In the genomic region with DNA sequence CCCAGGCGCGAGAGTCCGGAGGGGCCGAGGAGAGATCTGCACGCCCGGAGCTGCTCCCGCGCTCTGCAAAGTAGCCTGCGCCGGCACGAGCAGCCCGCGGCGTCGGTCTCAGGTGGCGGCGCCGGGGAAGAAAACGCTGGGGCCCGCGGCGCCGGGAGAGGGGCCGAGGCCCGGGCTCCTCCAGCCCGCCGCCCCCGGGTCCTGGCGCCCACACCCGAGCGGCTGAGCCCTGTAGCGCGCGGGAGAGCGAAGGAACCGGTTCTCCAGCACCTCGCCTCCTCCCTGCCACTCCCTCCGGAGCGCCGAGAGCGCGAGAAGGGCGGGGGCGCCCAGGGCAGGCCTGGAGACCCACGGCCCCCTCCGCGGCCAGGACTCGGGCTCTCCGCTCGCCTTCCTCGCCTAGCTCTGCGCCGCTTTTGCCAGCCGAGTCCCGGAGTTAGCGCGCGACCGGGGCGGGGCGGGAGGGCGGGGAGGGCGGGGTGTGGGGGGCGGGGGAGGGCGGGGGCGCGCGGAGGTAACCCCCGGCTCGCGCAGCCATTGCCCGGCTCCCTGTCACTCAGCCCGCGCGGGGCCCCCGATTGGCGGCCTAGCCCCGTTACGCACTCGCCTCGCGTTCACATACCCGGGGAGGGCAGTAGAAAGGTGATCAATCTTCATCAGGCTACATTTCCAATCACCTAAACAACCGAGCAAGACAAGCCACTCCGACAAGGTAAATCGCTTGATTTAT, we compare ENCODE assay signal across 1 cellular context.
A peak's percentile ranks its signal among the peaks of the same experiment; 100 is the strongest.
TF ChIP-seq lines count a peak whose summit lies in the region.

A gene (plus strand): TSS at position 645 of the 730 bp plus-strand sequence. CDS start 2,161 bp downstream, outside the sequence.

TF ChIP-seq in HepG2, 621 proteins besides CTCF, POLR2A, EP300 and RAD21 (continued from another document and continues in another):
- TF ChIP-seq, protein P1, sequence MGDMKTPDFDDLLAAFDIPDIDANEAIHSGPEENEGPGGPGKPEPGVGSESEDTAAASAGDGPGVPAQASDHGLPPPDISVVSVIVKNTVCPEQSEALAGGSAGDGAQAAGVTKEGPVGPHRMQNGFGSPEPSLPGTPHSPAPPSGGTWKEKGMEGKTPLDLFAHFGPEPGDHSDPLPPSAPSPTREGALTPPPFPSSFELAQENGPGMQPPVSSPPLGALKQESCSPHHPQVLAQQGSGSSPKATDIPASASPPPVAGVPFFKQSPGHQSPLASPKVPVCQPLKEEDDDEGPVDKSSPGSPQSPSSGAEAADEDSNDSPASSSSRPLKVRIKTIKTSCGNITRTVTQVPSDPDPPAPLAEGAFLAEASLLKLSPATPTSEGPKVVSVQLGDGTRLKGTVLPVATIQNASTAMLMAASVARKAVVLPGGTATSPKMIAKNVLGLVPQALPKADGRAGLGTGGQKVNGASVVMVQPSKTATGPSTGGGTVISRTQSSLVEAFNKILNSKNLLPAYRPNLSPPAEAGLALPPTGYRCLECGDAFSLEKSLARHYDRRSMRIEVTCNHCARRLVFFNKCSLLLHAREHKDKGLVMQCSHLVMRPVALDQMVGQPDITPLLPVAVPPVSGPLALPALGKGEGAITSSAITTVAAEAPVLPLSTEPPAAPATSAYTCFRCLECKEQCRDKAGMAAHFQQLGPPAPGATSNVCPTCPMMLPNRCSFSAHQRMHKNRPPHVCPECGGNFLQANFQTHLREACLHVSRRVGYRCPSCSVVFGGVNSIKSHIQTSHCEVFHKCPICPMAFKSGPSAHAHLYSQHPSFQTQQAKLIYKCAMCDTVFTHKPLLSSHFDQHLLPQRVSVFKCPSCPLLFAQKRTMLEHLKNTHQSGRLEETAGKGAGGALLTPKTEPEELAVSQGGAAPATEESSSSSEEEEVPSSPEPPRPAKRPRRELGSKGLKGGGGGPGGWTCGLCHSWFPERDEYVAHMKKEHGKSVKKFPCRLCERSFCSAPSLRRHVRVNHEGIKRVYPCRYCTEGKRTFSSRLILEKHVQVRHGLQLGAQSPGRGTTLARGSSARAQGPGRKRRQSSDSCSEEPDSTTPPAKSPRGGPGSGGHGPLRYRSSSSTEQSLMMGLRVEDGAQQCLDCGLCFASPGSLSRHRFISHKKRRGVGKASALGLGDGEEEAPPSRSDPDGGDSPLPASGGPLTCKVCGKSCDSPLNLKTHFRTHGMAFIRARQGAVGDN (CRISPR knock-in tag; IDR thresholded peaks at IDR 0.05), result peak; percentile 81
- TF ChIP-seq, protein P2, sequence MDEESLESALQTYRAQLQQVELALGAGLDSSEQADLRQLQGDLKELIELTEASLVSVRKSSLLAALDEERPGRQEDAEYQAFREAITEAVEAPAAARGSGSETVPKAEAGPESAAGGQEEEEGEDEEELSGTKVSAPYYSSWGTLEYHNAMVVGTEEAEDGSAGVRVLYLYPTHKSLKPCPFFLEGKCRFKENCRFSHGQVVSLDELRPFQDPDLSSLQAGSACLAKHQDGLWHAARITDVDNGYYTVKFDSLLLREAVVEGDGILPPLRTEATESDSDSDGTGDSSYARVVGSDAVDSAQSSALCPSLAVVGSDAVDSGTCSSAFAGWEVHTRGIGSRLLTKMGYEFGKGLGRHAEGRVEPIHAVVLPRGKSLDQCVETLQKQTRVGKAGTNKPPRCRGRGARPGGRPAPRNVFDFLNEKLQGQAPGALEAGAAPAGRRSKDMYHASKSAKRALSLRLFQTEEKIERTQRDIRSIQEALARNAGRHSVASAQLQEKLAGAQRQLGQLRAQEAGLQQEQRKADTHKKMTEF (CRISPR knock-in tag; IDR thresholded peaks at IDR 0.05), result peak; percentile 59; the same call in 1 of the 2 replicates
- TF ChIP-seq, protein P3, sequence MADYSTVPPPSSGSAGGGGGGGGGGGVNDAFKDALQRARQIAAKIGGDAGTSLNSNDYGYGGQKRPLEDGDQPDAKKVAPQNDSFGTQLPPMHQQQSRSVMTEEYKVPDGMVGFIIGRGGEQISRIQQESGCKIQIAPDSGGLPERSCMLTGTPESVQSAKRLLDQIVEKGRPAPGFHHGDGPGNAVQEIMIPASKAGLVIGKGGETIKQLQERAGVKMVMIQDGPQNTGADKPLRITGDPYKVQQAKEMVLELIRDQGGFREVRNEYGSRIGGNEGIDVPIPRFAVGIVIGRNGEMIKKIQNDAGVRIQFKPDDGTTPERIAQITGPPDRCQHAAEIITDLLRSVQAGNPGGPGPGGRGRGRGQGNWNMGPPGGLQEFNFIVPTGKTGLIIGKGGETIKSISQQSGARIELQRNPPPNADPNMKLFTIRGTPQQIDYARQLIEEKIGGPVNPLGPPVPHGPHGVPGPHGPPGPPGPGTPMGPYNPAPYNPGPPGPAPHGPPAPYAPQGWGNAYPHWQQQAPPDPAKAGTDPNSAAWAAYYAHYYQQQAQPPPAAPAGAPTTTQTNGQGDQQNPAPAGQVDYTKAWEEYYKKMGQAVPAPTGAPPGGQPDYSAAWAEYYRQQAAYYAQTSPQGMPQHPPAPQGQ (CRISPR knock-in tag; IDR thresholded peaks at IDR 0.05; ENCODE audit: borderline replicate concordance), result no peak
- TF ChIP-seq IKZF1 (IDR thresholded peaks at IDR 0.05) (no peak), ZNF296 (CRISPR knock-in tag; conservative IDR thresholded peaks at IDR 0.05) (no peak), TAF1 (CRISPR knock-in tag; IDR thresholded peaks at IDR 0.05) (peak; percentile 84; the same call in 1 of the 2 replicates), GTF3A (CRISPR knock-in tag; conservative IDR thresholded peaks at IDR 0.05) (no peak), ZNF558 (CRISPR knock-in tag; IDR thresholded peaks at IDR 0.05; ENCODE audit: borderline replicate concordance) (0 out of 2 replicates have a peak, but pooled peaks have one; percentile 47), KMT2B (CRISPR knock-in tag; IDR thresholded peaks at IDR 0.05) (no peak), ZNF83 (CRISPR knock-in tag; IDR thresholded peaks at IDR 0.05; ENCODE audit: borderline replicate concordance) (no peak), ZNF382 (CRISPR knock-in tag; IDR thresholded peaks at IDR 0.05; ENCODE audit: borderline replicate concordance) (no peak), SETDB1 (CRISPR knock-in tag; IDR thresholded peaks at IDR 0.05; ENCODE audit: borderline replicate concordance) (no peak), ZNF75D (CRISPR knock-in tag; IDR thresholded peaks at IDR 0.05; ENCODE audit: borderline replicate concordance) (no peak), SAP130 (CRISPR knock-in tag; IDR thresholded peaks at IDR 0.05; ENCODE audit: low read depth) (peak; percentile 66), RNF2 (conservative IDR thresholded peaks at IDR 0.05; ENCODE audit: low read depth) (no peak; the same call in 1 of the 2 replicates), DMAP1 (CRISPR knock-in tag; IDR thresholded peaks at IDR 0.05) (peak; percentile 74; the same call in 1 of the 2 replicates), DNMT3B (CRISPR knock-in tag; conservative IDR thresholded peaks at IDR 0.05) (no peak), ZNF614 (CRISPR knock-in tag; IDR thresholded peaks at IDR 0.05; ENCODE audit: borderline replicate concordance) (no peak), HNRNPLL (IDR thresholded peaks at IDR 0.05; ENCODE audit: low read depth, low read length, poor library complexity, severe bottlenecking) (peak; percentile 95), ZNF326 (CRISPR knock-in tag; IDR thresholded peaks at IDR 0.05; ENCODE audit: borderline replicate concordance) (no peak), ZNF569 (CRISPR knock-in tag; IDR thresholded peaks at IDR 0.05; ENCODE audit: borderline replicate concordance) (no peak), SNAI1 (CRISPR knock-in tag; IDR thresholded peaks at IDR 0.05; ENCODE audit: borderline replicate concordance) (no peak), ZNF530 (CRISPR knock-in tag; IDR thresholded peaks at IDR 0.05; ENCODE audit: low read depth) (no peak), PHF21A (CRISPR knock-in tag; IDR thresholded peaks at IDR 0.05) (no peak), ZFP82 (CRISPR knock-in tag; IDR thresholded peaks at IDR 0.05; ENCODE audit: borderline replicate concordance) (no peak), ZSCAN25 (CRISPR knock-in tag; IDR thresholded peaks at IDR 0.05) (0 out of 2 replicates have a peak, but pooled peaks have one; percentile 10), BHLHE40 (IDR thresholded peaks at IDR 0.05; ENCODE audit: low read length) (0 out of 2 replicates have a peak, but pooled peaks have one; percentile 13), ZNF30 (CRISPR knock-in tag; IDR thresholded peaks at IDR 0.05) (peak; percentile 67; the same call in 1 of the 2 replicates), ZFP41 (CRISPR knock-in tag; IDR thresholded peaks at IDR 0.05; ENCODE audit: borderline replicate concordance) (no peak), TCF7L2 (IDR thresholded peaks at IDR 0.05; ENCODE audit: low read depth, low read length) (no peak)
- TF ChIP-seq, protein P4, sequence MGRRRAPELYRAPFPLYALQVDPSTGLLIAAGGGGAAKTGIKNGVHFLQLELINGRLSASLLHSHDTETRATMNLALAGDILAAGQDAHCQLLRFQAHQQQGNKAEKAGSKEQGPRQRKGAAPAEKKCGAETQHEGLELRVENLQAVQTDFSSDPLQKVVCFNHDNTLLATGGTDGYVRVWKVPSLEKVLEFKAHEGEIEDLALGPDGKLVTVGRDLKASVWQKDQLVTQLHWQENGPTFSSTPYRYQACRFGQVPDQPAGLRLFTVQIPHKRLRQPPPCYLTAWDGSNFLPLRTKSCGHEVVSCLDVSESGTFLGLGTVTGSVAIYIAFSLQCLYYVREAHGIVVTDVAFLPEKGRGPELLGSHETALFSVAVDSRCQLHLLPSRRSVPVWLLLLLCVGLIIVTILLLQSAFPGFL (CRISPR knock-in tag; IDR thresholded peaks at IDR 0.05), result no peak
- TF ChIP-seq, protein P5, sequence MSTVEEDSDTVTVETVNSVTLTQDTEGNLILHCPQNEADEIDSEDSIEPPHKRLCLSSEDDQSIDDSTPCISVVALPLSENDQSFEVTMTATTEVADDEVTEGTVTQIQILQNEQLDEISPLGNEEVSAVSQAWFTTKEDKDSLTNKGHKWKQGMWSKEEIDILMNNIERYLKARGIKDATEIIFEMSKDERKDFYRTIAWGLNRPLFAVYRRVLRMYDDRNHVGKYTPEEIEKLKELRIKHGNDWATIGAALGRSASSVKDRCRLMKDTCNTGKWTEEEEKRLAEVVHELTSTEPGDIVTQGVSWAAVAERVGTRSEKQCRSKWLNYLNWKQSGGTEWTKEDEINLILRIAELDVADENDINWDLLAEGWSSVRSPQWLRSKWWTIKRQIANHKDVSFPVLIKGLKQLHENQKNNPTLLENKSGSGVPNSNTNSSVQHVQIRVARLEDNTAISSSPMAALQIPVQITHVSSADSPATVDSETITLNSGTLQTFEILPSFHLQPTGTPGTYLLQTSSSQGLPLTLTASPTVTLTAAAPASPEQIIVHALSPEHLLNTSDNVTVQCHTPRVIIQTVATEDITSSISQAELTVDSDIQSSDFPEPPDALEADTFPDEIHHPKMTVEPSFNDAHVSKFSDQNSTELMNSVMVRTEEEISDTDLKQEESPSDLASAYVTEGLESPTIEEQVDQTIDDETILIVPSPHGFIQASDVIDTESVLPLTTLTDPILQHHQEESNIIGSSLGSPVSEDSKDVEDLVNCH (CRISPR knock-in tag; IDR thresholded peaks at IDR 0.05), result no peak
- TF ChIP-seq, protein P6, sequence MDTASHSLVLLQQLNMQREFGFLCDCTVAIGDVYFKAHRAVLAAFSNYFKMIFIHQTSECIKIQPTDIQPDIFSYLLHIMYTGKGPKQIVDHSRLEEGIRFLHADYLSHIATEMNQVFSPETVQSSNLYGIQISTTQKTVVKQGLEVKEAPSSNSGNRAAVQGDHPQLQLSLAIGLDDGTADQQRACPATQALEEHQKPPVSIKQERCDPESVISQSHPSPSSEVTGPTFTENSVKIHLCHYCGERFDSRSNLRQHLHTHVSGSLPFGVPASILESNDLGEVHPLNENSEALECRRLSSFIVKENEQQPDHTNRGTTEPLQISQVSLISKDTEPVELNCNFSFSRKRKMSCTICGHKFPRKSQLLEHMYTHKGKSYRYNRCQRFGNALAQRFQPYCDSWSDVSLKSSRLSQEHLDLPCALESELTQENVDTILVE (CRISPR knock-in tag; IDR thresholded peaks at IDR 0.05), result no peak; the same call in 1 of the 2 replicates
- TF ChIP-seq, protein P7, sequence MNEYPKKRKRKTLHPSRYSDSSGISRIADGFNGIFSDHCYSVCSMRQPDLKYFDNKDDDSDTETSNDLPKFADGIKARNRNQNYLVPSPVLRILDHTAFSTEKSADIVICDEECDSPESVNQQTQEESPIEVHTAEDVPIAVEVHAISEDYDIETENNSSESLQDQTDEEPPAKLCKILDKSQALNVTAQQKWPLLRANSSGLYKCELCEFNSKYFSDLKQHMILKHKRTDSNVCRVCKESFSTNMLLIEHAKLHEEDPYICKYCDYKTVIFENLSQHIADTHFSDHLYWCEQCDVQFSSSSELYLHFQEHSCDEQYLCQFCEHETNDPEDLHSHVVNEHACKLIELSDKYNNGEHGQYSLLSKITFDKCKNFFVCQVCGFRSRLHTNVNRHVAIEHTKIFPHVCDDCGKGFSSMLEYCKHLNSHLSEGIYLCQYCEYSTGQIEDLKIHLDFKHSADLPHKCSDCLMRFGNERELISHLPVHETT (CRISPR knock-in tag; conservative IDR thresholded peaks at IDR 0.05), result no peak
- TF ChIP-seq, protein P8, sequence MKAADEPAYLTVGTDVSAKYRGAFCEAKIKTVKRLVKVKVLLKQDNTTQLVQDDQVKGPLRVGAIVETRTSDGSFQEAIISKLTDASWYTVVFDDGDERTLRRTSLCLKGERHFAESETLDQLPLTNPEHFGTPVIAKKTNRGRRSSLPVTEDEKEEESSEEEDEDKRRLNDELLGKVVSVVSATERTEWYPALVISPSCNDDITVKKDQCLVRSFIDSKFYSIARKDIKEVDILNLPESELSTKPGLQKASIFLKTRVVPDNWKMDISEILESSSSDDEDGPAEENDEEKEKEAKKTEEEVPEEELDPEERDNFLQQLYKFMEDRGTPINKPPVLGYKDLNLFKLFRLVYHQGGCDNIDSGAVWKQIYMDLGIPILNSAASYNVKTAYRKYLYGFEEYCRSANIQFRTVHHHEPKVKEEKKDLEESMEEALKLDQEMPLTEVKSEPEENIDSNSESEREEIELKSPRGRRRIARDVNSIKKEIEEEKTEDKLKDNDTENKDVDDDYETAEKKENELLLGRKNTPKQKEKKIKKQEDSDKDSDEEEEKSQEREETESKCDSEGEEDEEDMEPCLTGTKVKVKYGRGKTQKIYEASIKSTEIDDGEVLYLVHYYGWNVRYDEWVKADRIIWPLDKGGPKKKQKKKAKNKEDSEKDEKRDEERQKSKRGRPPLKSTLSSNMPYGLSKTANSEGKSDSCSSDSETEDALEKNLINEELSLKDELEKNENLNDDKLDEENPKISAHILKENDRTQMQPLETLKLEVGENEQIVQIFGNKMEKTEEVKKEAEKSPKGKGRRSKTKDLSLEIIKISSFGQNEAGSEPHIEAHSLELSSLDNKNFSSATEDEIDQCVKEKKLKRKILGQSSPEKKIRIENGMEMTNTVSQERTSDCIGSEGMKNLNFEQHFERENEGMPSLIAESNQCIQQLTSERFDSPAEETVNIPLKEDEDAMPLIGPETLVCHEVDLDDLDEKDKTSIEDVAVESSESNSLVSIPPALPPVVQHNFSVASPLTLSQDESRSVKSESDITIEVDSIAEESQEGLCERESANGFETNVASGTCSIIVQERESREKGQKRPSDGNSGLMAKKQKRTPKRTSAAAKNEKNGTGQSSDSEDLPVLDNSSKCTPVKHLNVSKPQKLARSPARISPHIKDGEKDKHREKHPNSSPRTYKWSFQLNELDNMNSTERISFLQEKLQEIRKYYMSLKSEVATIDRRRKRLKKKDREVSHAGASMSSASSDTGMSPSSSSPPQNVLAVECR (CRISPR knock-in tag; IDR thresholded peaks at IDR 0.05; ENCODE audit: borderline replicate concordance), result peak; percentile 81
- TF ChIP-seq, protein P9, sequence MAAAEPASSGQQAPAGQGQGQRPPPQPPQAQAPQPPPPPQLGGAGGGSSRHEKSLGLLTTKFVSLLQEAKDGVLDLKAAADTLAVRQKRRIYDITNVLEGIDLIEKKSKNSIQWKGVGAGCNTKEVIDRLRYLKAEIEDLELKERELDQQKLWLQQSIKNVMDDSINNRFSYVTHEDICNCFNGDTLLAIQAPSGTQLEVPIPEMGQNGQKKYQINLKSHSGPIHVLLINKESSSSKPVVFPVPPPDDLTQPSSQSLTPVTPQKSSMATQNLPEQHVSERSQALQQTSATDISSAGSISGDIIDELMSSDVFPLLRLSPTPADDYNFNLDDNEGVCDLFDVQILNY (CRISPR knock-in tag; conservative IDR thresholded peaks at IDR 0.05), result no peak; the same call in 1 of the 2 replicates
